In the genomic region with DNA sequence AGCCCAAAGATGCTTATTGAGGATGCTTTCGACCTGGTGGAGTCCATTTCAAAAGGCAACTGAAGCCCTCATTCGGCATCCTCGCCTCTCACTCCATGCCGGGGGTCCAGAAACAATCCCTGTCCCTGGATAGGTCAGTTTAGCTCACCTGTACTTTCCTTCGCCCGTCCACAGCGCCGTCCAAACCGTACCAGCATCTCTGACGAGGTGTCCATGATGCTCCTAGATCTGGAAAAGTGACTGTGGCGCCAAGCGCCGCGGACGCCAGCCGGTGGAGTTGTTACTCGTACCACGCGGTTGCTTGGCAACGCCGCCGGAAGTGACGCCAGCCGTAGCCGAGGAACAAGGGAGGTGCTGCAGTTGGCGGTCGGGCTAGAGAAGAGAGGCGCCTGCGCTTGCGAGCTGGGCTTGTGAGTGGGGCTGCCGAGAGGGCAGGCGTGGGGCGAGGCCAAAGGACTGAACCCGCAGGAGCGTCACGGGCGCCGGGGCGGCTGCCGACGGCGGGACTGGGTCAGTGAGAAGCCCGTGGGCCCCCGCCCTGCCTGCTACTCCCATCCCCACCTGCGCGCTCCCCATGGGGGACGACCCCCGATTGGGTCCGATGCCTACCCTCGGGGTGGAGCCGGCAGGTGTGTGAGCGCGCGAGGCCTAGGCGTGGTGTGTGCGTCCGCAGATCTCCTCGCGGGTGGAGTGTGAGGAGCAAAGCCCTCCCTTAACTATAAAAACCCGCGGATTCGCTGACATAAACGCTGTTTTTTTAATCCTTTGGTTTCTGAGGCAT, we compare ENCODE assay signal across 7 cellular contexts. TPM values are rescaled to one million over a fixed set of nuclear protein-coding genes. Genes with fewer than 3 reads are reported as not detected.
A peak's percentile ranks its signal among the peaks of the same experiment; 100 is the strongest.
DNase-seq lines count a peak whose midpoint lies in the region; ATAC-seq and TF ChIP-seq lines count a peak whose summit lies in the region.

Gene CFAP210 (minus strand): TSS at position 293 of the 781 bp plus-strand sequence. CDS start 78 bp downstream, at position 215.
Gene PHOSPHO2 (plus strand): TSS at position 357 of the 781 bp plus-strand sequence. CDS start 6,503 bp downstream, outside the sequence.

- ATAC-seq in GM18511 (IDR thresholded peaks at IDR 0.05; ENCODE audit: unreplicated experiment) (peak; percentile 99), HG03025 (IDR thresholded peaks at IDR 0.05; ENCODE audit: low FRiP score, unreplicated experiment) (peak; percentile 100)

- peak within 1 kb of the TSS; percentile 73 for H3K4me3 ChIP-seq in astrocyte of the spinal cord (ENCODE audit: low read depth, low read length)

- TF ChIP-seq CTCF in astrocyte of the spinal cord (IDR thresholded peaks at IDR 0.05; ENCODE audit: low read depth, low read length): no peak

- in situ Hi-C loops in astrocyte of the spinal cord (cut with HindIII; ENCODE audit: low sequenced_read_pairs): no loop called here

- DNase-seq in NCI-H2029 treated with DMSO at 0.1 percent for 48 hours (lab: John Stamatoyannopoulos, UW) (peak; percentile 73), T1000 (lab: John Stamatoyannopoulos, UW) (peak; percentile 95), astrocyte of the spinal cord (ENCODE audit: low read depth, low spot score) (peak; percentile 97), hippocampal formation (lab: John Stamatoyannopoulos, UW) (peak; percentile 91 to 94), renal cortical epithelial cell (ENCODE audit: low read depth) (peak; percentile 91)

RNA-seq across cellular contexts. Expression of gene CFAP210, which starts in this region (rescaled TPM):
- total RNA-seq in renal cortical epithelial cell: 0.25 TPM in 1 of 2 replicates, not detected in the other

RNA-seq across cellular contexts. Expression of gene PHOSPHO2, which starts in this region (rescaled TPM):
- total RNA-seq in renal cortical epithelial cell: 4.2 and 7.7 TPM in 2 replicates

Comparison
In these comparisons a context has a peak if more than half of its experiments do, and no peak if none do; other contexts are left out.
1. Peak in every context shown above with its lines: DNase-seq, ATAC-seq and H3K4me3 ChIP-seq.